1 cellular context compared by ENCODE assay signal in the genomic region with DNA sequence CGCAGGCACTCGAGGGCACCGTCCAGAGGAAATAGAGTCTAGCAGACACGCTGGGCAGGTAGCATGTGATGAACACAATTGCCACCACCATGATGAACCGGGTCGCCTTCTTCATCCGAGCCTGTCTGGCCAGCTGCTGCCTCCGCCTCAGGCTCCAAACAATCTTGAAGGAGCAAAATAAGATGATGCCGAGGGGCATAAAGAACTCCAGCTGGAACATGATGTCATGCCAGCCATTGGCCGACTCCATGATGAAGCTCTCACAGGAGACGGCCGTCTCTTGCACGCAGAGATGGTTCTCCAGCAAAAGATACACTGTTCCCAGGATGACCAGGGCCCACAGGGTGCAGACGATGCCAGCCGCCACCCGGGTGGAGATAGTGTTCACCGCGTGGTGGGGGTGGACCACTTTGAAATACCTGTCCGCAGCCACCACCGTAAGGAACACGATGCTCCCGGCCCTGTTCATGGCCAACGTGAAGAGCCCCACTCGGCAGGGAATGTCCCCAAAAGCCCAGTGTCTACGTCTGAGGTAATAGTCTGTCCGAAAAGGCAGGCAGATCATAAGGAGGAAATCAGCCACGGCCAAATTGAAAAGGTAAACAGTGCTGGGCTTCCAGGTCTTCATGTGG.
TF ChIP-seq lines count a peak whose summit lies in the region.

No MANE protein-coding gene starts in this region.

TF ChIP-seq in HepG2, 621 proteins besides CTCF, POLR2A, EP300 and RAD21 (continued from another document):
- peak; percentile 30; the same call in 1 of the 2 replicates for TF ChIP-seq ARID4A (CRISPR knock-in tag; IDR thresholded peaks at IDR 0.05; ENCODE audit: borderline replicate concordance)
- no peak for TF ChIP-seq HOMEZ (CRISPR knock-in tag; IDR thresholded peaks at IDR 0.05; ENCODE audit: low read depth)
